ENCODE assay signal across 28 cellular contexts in the genomic region with DNA sequence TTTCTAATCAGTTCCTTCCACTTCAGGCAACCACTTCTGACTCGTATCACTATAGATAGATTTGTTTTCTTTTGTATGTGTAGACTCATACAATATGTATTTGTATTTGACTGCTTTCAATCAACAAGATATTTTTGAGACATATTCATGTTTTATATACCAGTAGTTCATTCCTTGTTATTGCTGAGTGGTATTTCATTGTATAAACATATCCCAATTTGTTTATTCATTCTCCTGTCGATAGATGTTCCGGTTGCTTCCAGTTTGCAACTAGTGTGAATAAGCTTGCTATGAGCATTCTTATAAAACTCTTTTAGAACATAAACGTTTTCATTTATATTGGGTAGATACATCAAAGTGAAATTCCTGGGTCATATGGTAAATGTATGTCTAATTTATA.
"Had no signal": no experiment of that assay in that cellular context is flagged by ENCODE, and none has a peak within 500 bp of the region (broad histone marks: within the 10 kb centered on the region; RNA-seq: fewer than 3 reads in every experiment).

No MANE protein-coding gene starts in this region.

- H3K27me3 ChIP-seq: ascending aorta, breast epithelium, cardiac muscle cell, colonic mucosa, esophagus squamous epithelium had no signal

- DNase-seq: activated CD4-positive, alpha-beta memory T cell treated with anti-CD3 and anti-CD28 coated beads for 36 hours; activated CD4-positive, alpha-beta T cell treated with anti-CD3 and anti-CD28 coated beads for 36 hours; activated CD4-positive, alpha-beta T cell treated with anti-CD3 and anti-CD28 coated beads, Interleukin-2, amount 10 ng/mL, durations not matched to agents 24 days and 14 days; activated CD4-positive, CD25-positive, alpha-beta regulatory T cell; activated CD4-positive, CD25-positive, alpha-beta regulatory T cell treated with anti-CD3 and anti-CD28 coated beads, Interleukin-2, amount 50 U/mL, for 72 hours; activated CD8-positive, alpha-beta memory T cell treated with anti-CD3 and anti-CD28 coated beads, Interleukin-2, amount 10 ng/mL, durations not matched to agents 7 days and 5 days; activated CD8-positive, alpha-beta memory T cell treated with anti-CD3 and anti-CD28 coated beads, Interleukin-2, amount 50 U/mL, for 48 hours; activated CD8-positive, alpha-beta T cell treated with anti-CD3 and anti-CD28 coated beads, Interleukin-2, amount 10 ng/mL, durations not matched to agents 7 days and 5 days; activated gamma-delta T cell; activated naive CD4-positive, alpha-beta T cell; activated naive CD4-positive, alpha-beta T cell treated with anti-CD3 and anti-CD28 coated beads, Interleukin-2, amount 10 ng/mL, durations not matched to agents 7 days and 5 days; activated naive CD8-positive, alpha-beta T cell treated with anti-CD3 and anti-CD28 coated beads, Interleukin-2, amount 10 ng/mL, durations not matched to agents 7 days and 5 days; activated T-cell treated with anti-CD3 and anti-CD28 coated beads for 4 hours; activated T-cell treated with anti-CD3 and anti-CD28 coated beads, Interleukin-2, amount 50 U/mL, for 24 hours; activated T-cell treated with anti-CD3 and anti-CD28 coated beads, Interleukin-2, amount 50 U/mL, for 72 hours; central memory CD4-positive, alpha-beta T cell; cerebellar nuclear complex; effector CD8-positive, alpha-beta T cell; esophagus squamous epithelium; foreskin fibroblast; head of caudate nucleus; T-helper 2 cell had no signal

- H3K9me3 ChIP-seq: colonic mucosa had no signal

- H3K27ac ChIP-seq: ascending aorta, breast epithelium, cardiac muscle cell, colonic mucosa, epithelial cell of prostate, esophagus squamous epithelium had no signal

- H3K36me3 ChIP-seq: ascending aorta, breast epithelium, cardiac muscle cell, colonic mucosa, esophagus squamous epithelium had no signal

- ATAC-seq: activated CD4-positive, alpha-beta T cell treated with anti-CD3 and anti-CD28 coated beads for 36 hours; activated CD8-positive, alpha-beta memory T cell treated with anti-CD3 and anti-CD28 coated beads, Interleukin-2, amount 10 ng/mL, durations not matched to agents 7 days and 5 days; activated CD8-positive, alpha-beta T cell treated with anti-CD3 and anti-CD28 coated beads, Interleukin-2, amount 10 ng/mL, durations not matched to agents 7 days and 5 days; activated naive CD4-positive, alpha-beta T cell treated with anti-CD3 and anti-CD28 coated beads, Interleukin-2, amount 50 U/mL, for 72 hours; activated T-cell treated with anti-CD3 and anti-CD28 coated beads, Interleukin-2, amount 50 U/mL, for 72 hours had no signal

- H3K4me3 ChIP-seq: ascending aorta, breast epithelium, cardiac muscle cell, colonic mucosa, esophagus squamous epithelium had no signal

- H3K4me1 ChIP-seq: ascending aorta, breast epithelium, colonic mucosa, esophagus squamous epithelium had no signal
